In the genomic region with DNA sequence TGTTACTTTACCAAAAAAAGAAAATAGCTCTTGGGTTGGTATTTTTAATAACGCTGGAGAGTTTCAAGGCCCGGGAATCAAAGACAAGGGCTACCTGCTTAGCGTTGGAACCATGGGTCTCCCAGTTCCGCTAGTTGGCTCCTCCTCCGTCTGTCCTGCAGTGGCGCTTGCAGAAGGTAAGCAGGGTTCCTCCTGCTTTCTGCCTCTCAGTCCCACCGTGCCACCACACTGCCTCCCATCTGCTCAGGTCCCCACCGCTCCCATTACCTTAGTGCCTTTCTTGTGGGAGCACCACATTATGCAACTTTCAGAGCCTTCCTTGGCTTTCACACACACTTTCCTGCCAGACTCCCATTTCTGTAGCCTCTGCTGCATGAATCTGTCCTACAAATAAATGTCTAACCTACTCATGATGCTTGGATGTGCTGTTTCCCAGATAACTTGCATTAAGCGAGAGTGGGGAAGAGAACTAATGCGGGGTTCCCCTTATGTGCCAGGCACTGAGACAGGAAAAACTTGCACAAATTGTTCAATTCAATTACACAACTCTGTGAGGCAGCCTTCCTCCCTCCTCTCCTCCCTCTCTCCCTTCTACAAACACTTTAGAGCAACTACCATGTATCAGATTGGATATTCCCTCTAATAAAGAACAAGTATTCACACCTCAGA, we compare ENCODE assay signal across 15 cellular contexts.
"Had no signal": no experiment of that assay in that cellular context is flagged by ENCODE, and none has a peak within 500 bp of the region (broad histone marks: within the 10 kb centered on the region; RNA-seq: fewer than 3 reads in every experiment).

No MANE protein-coding gene starts in this region.

- H3K4me3 Mint-ChIP-seq: activated CD4-positive, alpha-beta memory T cell treated with anti-CD3 and anti-CD28 coated beads, Interleukin-2, amount 10 ng/mL, durations not matched to agents 7 days and 5 days; activated naive CD4-positive, alpha-beta T cell treated with anti-CD3 and anti-CD28 coated beads for 36 hours; mesothelial cell of epicardium; naive B cell had no signal

- H3K27me3 Mint-ChIP-seq: activated CD4-positive, alpha-beta memory T cell treated with anti-CD3 and anti-CD28 coated beads, Interleukin-2, amount 10 ng/mL, durations not matched to agents 7 days and 5 days had no signal

- H3K9me3 ChIP-seq: heart right ventricle, prostate gland, sigmoid colon, testis had no signal

- FAIRE-seq: frontal cortex, kidney had no signal

- ATAC-seq: heart right ventricle; stimulated activated naive CD8-positive, alpha-beta T cell treated with anti-CD3 and anti-CD28 coated beads, Interleukin-15, Interleukin-2, amounts not matched to agents 100 U/mL and 50 U/mL, for 24 hours had no signal

- H3K4me3 ChIP-seq: prostate gland, sigmoid colon, testis had no signal

- H3K36me3 ChIP-seq: prostate gland, sigmoid colon had no signal

- H3K27ac ChIP-seq: heart right ventricle, prostate gland, sigmoid colon, testis had no signal

- H3K4me1 ChIP-seq: prostate gland, sigmoid colon, testis had no signal

- H3K9me3 Mint-ChIP-seq: activated CD4-positive, alpha-beta memory T cell treated with anti-CD3 and anti-CD28 coated beads, Interleukin-2, amount 10 ng/mL, durations not matched to agents 7 days and 5 days; activated naive CD4-positive, alpha-beta T cell treated with anti-CD3 and anti-CD28 coated beads for 36 hours; mesothelial cell of epicardium had no signal

- DNase-seq: activated CD4-positive, alpha-beta memory T cell treated with anti-CD3 and anti-CD28 coated beads, Interleukin-2, amount 10 ng/mL, durations not matched to agents 7 days and 5 days; activated CD8-positive, alpha-beta memory T cell treated with anti-CD3 and anti-CD28 coated beads, Interleukin-2, amount 50 U/mL, for 48 hours; activated naive CD4-positive, alpha-beta T cell treated with anti-CD3 and anti-CD28 coated beads for 36 hours; anterior cingulate cortex; heart right ventricle; kidney; naive B cell; occipital lobe; sigmoid colon; stimulated activated CD4-positive, alpha-beta T cell treated with anti-CD3 and anti-CD28 coated beads, Interleukin-12 subunit alpha, Interleukin-12 subunit beta, amount 100 ng/mL, for 4 hours; stimulated activated naive CD8-positive, alpha-beta T cell treated with anti-CD3 and anti-CD28 coated beads, Interleukin-15, Interleukin-2, amounts not matched to agents 100 U/mL and 50 U/mL, for 24 hours; testis had no signal

- H3K27me3 ChIP-seq: heart right ventricle, sigmoid colon, testis had no signal

- H3K27ac Mint-ChIP-seq: activated CD4-positive, alpha-beta memory T cell treated with anti-CD3 and anti-CD28 coated beads, Interleukin-2, amount 10 ng/mL, durations not matched to agents 7 days and 5 days; activated naive CD4-positive, alpha-beta T cell treated with anti-CD3 and anti-CD28 coated beads for 36 hours; mesothelial cell of epicardium had no signal

- H3K36me3 Mint-ChIP-seq: mesothelial cell of epicardium, naive B cell had no signal

- H3K4me1 Mint-ChIP-seq: naive B cell had no signal
